In genomic region chr17:78795241-78795640, GRCh38 we compare ENCODE assay signal across 20 cellular contexts.
"Had no signal": no experiment of that assay in that cellular context is flagged by ENCODE, and none has a peak within 500 bp of the region (broad histone marks: within the 10 kb centered on the region; RNA-seq: fewer than 3 reads in every experiment).

No MANE protein-coding gene starts in this region.

- H3K4me3 Mint-ChIP-seq: activated naive CD8-positive, alpha-beta T cell treated with anti-CD3 and anti-CD28 coated beads, Interleukin-2, amount 50 U/mL, for 24 hours; stimulated activated naive CD8-positive, alpha-beta T cell treated with anti-CD3 and anti-CD28 coated beads, Interleukin-15, amount 100 ng/mL, for 72 hours had no signal

- H3K4me1 ChIP-seq: foreskin keratinocyte had no signal

- DNase-seq: activated CD4-positive, alpha-beta T cell treated with anti-CD3 and anti-CD28 coated beads, Interleukin-2, amount 50 U/mL, for 1 hour; activated CD4-positive, CD25-positive, alpha-beta regulatory T cell; activated naive CD4-positive, alpha-beta T cell treated with Interleukin-2 at 50 U/mL for 16 hours; activated naive CD8-positive, alpha-beta T cell treated with anti-CD3 and anti-CD28 coated beads, Interleukin-2, amount 50 U/mL, for 24 hours; anterior cingulate cortex; brain microvascular endothelial cell; foreskin keratinocyte; glutamatergic neuron; hippocampal formation; islet precursor cell; mammary epithelial cell; pancreas; SK-N-SH; stimulated activated CD4-positive, alpha-beta T cell treated with anti-CD3 and anti-CD28 coated beads, Interleukin-12 subunit alpha, Interleukin-12 subunit beta, amount 100 ng/mL, for 4 hours; stimulated activated CD4-positive, alpha-beta T cell treated with anti-CD3 and anti-CD28 coated beads, Interleukin-1b, Interleukin-23, amount 100 ng/mL, for 48 hours; stimulated activated CD8-positive, alpha-beta memory T cell treated with anti-CD3 and anti-CD28 coated beads, Interleukin-4, amount 100 ng/mL, for 48 hours; stimulated activated naive CD8-positive, alpha-beta T cell treated with anti-CD3 and anti-CD28 coated beads, Interleukin-15, amount 100 ng/mL, for 72 hours; T1000 had no signal

- H3K27me3 Mint-ChIP-seq: activated naive CD8-positive, alpha-beta T cell treated with anti-CD3 and anti-CD28 coated beads, Interleukin-2, amount 50 U/mL, for 24 hours; stimulated activated naive CD8-positive, alpha-beta T cell treated with anti-CD3 and anti-CD28 coated beads, Interleukin-15, amount 100 ng/mL, for 72 hours had no signal

- ATAC-seq: activated naive CD8-positive, alpha-beta T cell treated with anti-CD3 and anti-CD28 coated beads, Interleukin-2, amount 50 U/mL, for 24 hours; foreskin keratinocyte; pancreas; stimulated activated naive CD8-positive, alpha-beta T cell treated with anti-CD3 and anti-CD28 coated beads, Interleukin-15, amount 100 ng/mL, for 72 hours had no signal

- H3K4me3 ChIP-seq: coronary artery, pancreas, vagina had no signal

- H3K9me3 ChIP-seq: pancreas, SK-N-SH, vagina had no signal

- H3K27ac Mint-ChIP-seq: activated naive CD8-positive, alpha-beta T cell treated with anti-CD3 and anti-CD28 coated beads, Interleukin-2, amount 50 U/mL, for 24 hours had no signal

- H3K9me3 Mint-ChIP-seq: activated naive CD8-positive, alpha-beta T cell treated with anti-CD3 and anti-CD28 coated beads, Interleukin-2, amount 50 U/mL, for 24 hours; stimulated activated naive CD8-positive, alpha-beta T cell treated with anti-CD3 and anti-CD28 coated beads, Interleukin-15, amount 100 ng/mL, for 72 hours had no signal

- H3K27me3 ChIP-seq: brain microvascular endothelial cell, foreskin keratinocyte, pancreas, vagina had no signal

- H3K27ac ChIP-seq: brain microvascular endothelial cell, coronary artery, foreskin keratinocyte, pancreas, vagina had no signal
